Comparison of ENCODE assay signal across 8 cellular contexts in genomic region chr16:67311607-67312449, GRCh38. TPM values are rescaled to one million over a fixed set of nuclear protein-coding genes. Genes with fewer than 3 reads are reported as not detected.
A peak's percentile ranks its signal among the peaks of the same experiment; 100 is the strongest.
DNase-seq lines count a peak whose midpoint lies in the region; ATAC-seq and TF ChIP-seq lines count a peak whose summit lies in the region.

No MANE protein-coding gene starts in this region.

- POLR2A ChIA-PET in activated CD4-positive, alpha-beta T cell treated with anti-CD3 and anti-CD28 coated beads, Interleukin-2, amount 10 ng/mL, durations not matched to agents 7 days and 5 days (lab: Charles Lee): no interaction called here

- H3K27me3 Mint-ChIP-seq in activated CD4-positive, alpha-beta T cell treated with anti-CD3 and anti-CD28 coated beads, Interleukin-2, amount 10 ng/mL, durations not matched to agents 7 days and 5 days: no peaks in the 10 kb centered on the region

- H3K27ac Mint-ChIP-seq in activated CD4-positive, alpha-beta T cell treated with anti-CD3 and anti-CD28 coated beads, Interleukin-2, amount 10 ng/mL, durations not matched to agents 7 days and 5 days: peak overlapping the region; percentile 60

- H3K9me3 Mint-ChIP-seq in activated CD4-positive, alpha-beta T cell treated with anti-CD3 and anti-CD28 coated beads, Interleukin-2, amount 10 ng/mL, durations not matched to agents 7 days and 5 days: no peaks in the 10 kb centered on the region

- H3K4me3 ChIP-seq in fibroblast of mammary gland (ENCODE audit: control insufficient read depth, low read depth, low read length): no peak overlapping the region

- no peak for TF ChIP-seq CTCF in fibroblast of mammary gland (conservative IDR thresholded peaks at IDR 0.05; ENCODE audit: control insufficient read depth, insufficient read depth, low read depth, low read length)

- no peaks in the 10 kb centered on the region for H3K36me3 Mint-ChIP-seq in activated CD4-positive, alpha-beta T cell treated with anti-CD3 and anti-CD28 coated beads, Interleukin-2, amount 10 ng/mL, durations not matched to agents 7 days and 5 days (ENCODE audit: low read depth)

- peaks cover 21% of the 10 kb centered on the region for H3K4me1 Mint-ChIP-seq in activated CD4-positive, alpha-beta T cell treated with anti-CD3 and anti-CD28 coated beads, Interleukin-2, amount 10 ng/mL, durations not matched to agents 7 days and 5 days

- H3K4me3 Mint-ChIP-seq in activated CD4-positive, alpha-beta T cell treated with anti-CD3 and anti-CD28 coated beads, Interleukin-2, amount 10 ng/mL, durations not matched to agents 7 days and 5 days: no peak overlapping the region

- peak; percentile 89 for ATAC-seq in HG03342 (IDR thresholded peaks at IDR 0.05; ENCODE audit: unreplicated experiment)

- peak; percentile 89 for DNase-seq in activated effector memory CD4-positive, alpha-beta T cell treated with anti-CD3 and anti-CD28 coated beads, Interleukin-2, amount 50 U/mL, for 16 hours
- no peak for DNase-seq in activated effector memory CD4-positive, alpha-beta T cell treated with Interleukin-2 at 50 U/mL for 16 hours
- DNase-seq in activated CD4-positive, alpha-beta T cell treated with anti-CD3 and anti-CD28 coated beads, Interleukin-2, amount 10 ng/mL, durations not matched to agents 7 days and 5 days: peak; percentile 66
- DNase-seq in fibroblast of mammary gland (ENCODE audit: low read depth) (peak; percentile 100), NCI-H69 (lab: John Stamatoyannopoulos, UW) (no peak)
- peak; percentile 83 to 87 (median 84) for DNase-seq in stimulated activated CD4-positive, alpha-beta T cell treated with anti-CD3 and anti-CD28 coated beads, Interleukin-12 subunit alpha, Interleukin-12 subunit beta, amount 100 ng/mL, for 48 hours (ENCODE audit: low read depth in 2 of 3, low spot score in 1 of 3)
- DNase-seq in effector CD4-positive, alpha-beta T cell: no peak

- CTCF ChIA-PET in activated CD4-positive, alpha-beta T cell treated with anti-CD3 and anti-CD28 coated beads, Interleukin-2, amount 10 ng/mL, durations not matched to agents 7 days and 5 days (lab: Charles Lee): interaction anchor here (1.0 to 1.3 kb wide), 4 partner anchors 8 to 33 kb away, joined by 3 to 4 read pairs (median 4); no protein-coding TSS in a partner anchor

RNA-seq across cellular contexts. Expression of gene KCTD19, which starts 14.7 kb away (rescaled TPM):
- not detected for total RNA-seq in activated CD4-positive, alpha-beta T cell treated with anti-CD3 and anti-CD28 coated beads, Interleukin-2, amount 10 ng/mL, durations not matched to agents 7 days and 5 days

RNA-seq across cellular contexts. Expression of gene LRRC36, which starts 14.8 kb away (rescaled TPM):
- total RNA-seq in activated CD4-positive, alpha-beta T cell treated with anti-CD3 and anti-CD28 coated beads, Interleukin-2, amount 10 ng/mL, durations not matched to agents 7 days and 5 days: not detected

RNA-seq across cellular contexts. Expression of gene PLEKHG4, which starts 32.5 kb away (rescaled TPM):
- total RNA-seq in activated CD4-positive, alpha-beta T cell treated with anti-CD3 and anti-CD28 coated beads, Interleukin-2, amount 10 ng/mL, durations not matched to agents 7 days and 5 days: 10 to 100 TPM; 15.7 TPM

Comparison
In these comparisons a context has a peak if more than half of its experiments do, and no peak if none do; other contexts are left out.
1. DNase-seq: peak in activated effector memory CD4-positive, alpha-beta T cell treated with anti-CD3 and anti-CD28 coated beads, Interleukin-2, amount 50 U/mL, for 16 hours (single experiment), activated CD4-positive, alpha-beta T cell treated with anti-CD3 and anti-CD28 coated beads, Interleukin-2, amount 10 ng/mL, durations not matched to agents 7 days and 5 days (single experiment), fibroblast of mammary gland (single experiment) and stimulated activated CD4-positive, alpha-beta T cell treated with anti-CD3 and anti-CD28 coated beads, Interleukin-12 subunit alpha, Interleukin-12 subunit beta, amount 100 ng/mL, for 48 hours (3 of 3); none in activated effector memory CD4-positive, alpha-beta T cell treated with Interleukin-2 at 50 U/mL for 16 hours (single experiment), NCI-H69 (single experiment) and effector CD4-positive, alpha-beta T cell (single experiment).